8 cellular contexts compared by ENCODE assay signal in genomic region chr2:43426305-43427031, GRCh38.
DNase-seq lines count a peak whose midpoint lies in the region; ATAC-seq and TF ChIP-seq lines count a peak whose summit lies in the region.

No MANE protein-coding gene starts in this region.

- no peaks in the 10 kb centered on the region for H3K27me3 ChIP-seq in CD4-positive, CD25-positive, alpha-beta regulatory T cell (ENCODE audit: control insufficient read depth, insufficient read depth, low read length)

- in situ Hi-C loops in astrocyte of the cerebellum (cut with HindIII; ENCODE audit: low sequenced_read_pairs): no loop called here

- peak; percentile 93 to 96 for ATAC-seq in CD4-positive, CD25-positive, alpha-beta regulatory T cell (ENCODE audit: low read depth in 2 of 2)

- peak overlapping the region; percentile 56 to 92 (median 79) for H3K27ac Mint-ChIP-seq in CD4-positive, CD25-positive, alpha-beta regulatory T cell
- H3K27ac Mint-ChIP-seq in T-helper 1 cell treated with Interleukin-12 subunit alpha and Interleukin-12 subunit beta and Interleukin-4 antibody, amounts not matched to agents 30 μg/mL and 1 μg/mL, for 36 hours: peak overlapping the region; percentile 87

- DNase-seq in CD4-positive, CD25-positive, alpha-beta regulatory T cell: peak; percentile 15 to 90 (median 52)
- DNase-seq in GM20000 (ENCODE audit: low spot score) (peak; percentile 74), HS-27A (ENCODE audit: low read depth) (peak; percentile 94), astrocyte of the cerebellum (ENCODE audit: low read depth) (peak; percentile 98), islet precursor cell (peak; percentile 89), iPS-NIHi11 (ENCODE audit: low spot score) (no peak)
- peak in 3 of 4 experiments; percentile 6 to 34 (median 32) for DNase-seq in stimulated activated CD4-positive, alpha-beta T cell treated with anti-CD3 and anti-CD28 coated beads, Interleukin-1b, Interleukin-23, amount 100 ng/mL, for 24 hours (ENCODE audit: low read depth in 4 of 4, low spot score in 1 of 4)

- H3K4me3 ChIP-seq in CD4-positive, CD25-positive, alpha-beta regulatory T cell (ENCODE audit: low read depth, low read length): peak overlapping the region; percentile 49
- no peak overlapping the region for H3K4me3 ChIP-seq in astrocyte of the cerebellum (ENCODE audit: low read depth, low read length)

- peak overlapping the region; percentile 52 for H3K27ac ChIP-seq in CD4-positive, CD25-positive, alpha-beta regulatory T cell (ENCODE audit: insufficient read depth, low read length, poor library complexity, severe bottlenecking)

- H3K9me3 ChIP-seq in CD4-positive, CD25-positive, alpha-beta regulatory T cell (ENCODE audit: control insufficient read depth in 2 of 2, low read length in 2 of 2): no peaks in the 10 kb centered on the region

- H3K4me3 Mint-ChIP-seq in CD4-positive, CD25-positive, alpha-beta regulatory T cell: peak overlapping the region; percentile 9 to 56 (median 28)
- H3K4me3 Mint-ChIP-seq in T-helper 1 cell treated with Interleukin-12 subunit alpha and Interleukin-12 subunit beta and Interleukin-4 antibody, amounts not matched to agents 30 μg/mL and 1 μg/mL, for 36 hours: peak overlapping the region; percentile 29

- peaks cover 0 to 1% (median 0%) of the 10 kb centered on the region in 7 donors for H3K9me3 Mint-ChIP-seq in CD4-positive, CD25-positive, alpha-beta regulatory T cell
- H3K9me3 Mint-ChIP-seq in T-helper 1 cell treated with Interleukin-12 subunit alpha and Interleukin-12 subunit beta and Interleukin-4 antibody, amounts not matched to agents 30 μg/mL and 1 μg/mL, for 36 hours: no peaks in the 10 kb centered on the region

- TF ChIP-seq CTCF in GM20000 (IDR thresholded peaks at IDR 0.05; ENCODE audit: extremely low read depth, missing control alignments) (no peak), astrocyte of the cerebellum (IDR thresholded peaks at IDR 0.05; ENCODE audit: low read depth, low read length, missing control alignments) (no peak)

- no peaks in the 10 kb centered on the region for H3K27me3 Mint-ChIP-seq in CD4-positive, CD25-positive, alpha-beta regulatory T cell
- H3K27me3 Mint-ChIP-seq in T-helper 1 cell treated with Interleukin-12 subunit alpha and Interleukin-12 subunit beta and Interleukin-4 antibody, amounts not matched to agents 30 μg/mL and 1 μg/mL, for 36 hours (ENCODE audit: low read depth): no peaks in the 10 kb centered on the region

- H3K4me1 ChIP-seq in CD4-positive, CD25-positive, alpha-beta regulatory T cell (ENCODE audit: control insufficient read depth, insufficient read depth, low read length, poor library complexity, severe bottlenecking): peaks cover 32% of the 10 kb centered on the region

- peaks cover 14 to 39% (median 30%) of the 10 kb centered on the region in 4 donors for H3K4me1 Mint-ChIP-seq in CD4-positive, CD25-positive, alpha-beta regulatory T cell
- H3K4me1 Mint-ChIP-seq in T-helper 1 cell treated with Interleukin-12 subunit alpha and Interleukin-12 subunit beta and Interleukin-4 antibody, amounts not matched to agents 30 μg/mL and 1 μg/mL, for 36 hours (ENCODE audit: low read depth): peaks cover 31% of the 10 kb centered on the region

- peaks cover 47% of the 10 kb centered on the region for H3K36me3 Mint-ChIP-seq in CD4-positive, CD25-positive, alpha-beta regulatory T cell
- H3K36me3 Mint-ChIP-seq in T-helper 1 cell treated with Interleukin-12 subunit alpha and Interleukin-12 subunit beta and Interleukin-4 antibody, amounts not matched to agents 30 μg/mL and 1 μg/mL, for 36 hours (ENCODE audit: low read depth): peaks cover 31% of the 10 kb centered on the region

- peaks cover 9% of the 10 kb centered on the region for H3K36me3 ChIP-seq in CD4-positive, CD25-positive, alpha-beta regulatory T cell (ENCODE audit: control insufficient read depth, insufficient read depth, low read length)
